ENCODE assay signal across 8 cellular contexts in genomic region chr16:58462997-58463891, GRCh38. TPM values are rescaled to one million over a fixed set of nuclear protein-coding genes. Genes with fewer than 3 reads are reported as not detected.
DNase-seq lines count a peak whose midpoint lies in the region; ATAC-seq, FAIRE-seq and TF ChIP-seq lines count a peak whose summit lies in the region.

No MANE protein-coding gene starts in this region.

- H4K91ac ChIP-seq in mesenchymal stem cell (ENCODE audit: low read length): no peak overlapping the region

- H3K14ac ChIP-seq in mesenchymal stem cell (ENCODE audit: low read length in 2 of 2): no peak overlapping the region

- peak; percentile 45 for DNase-seq in AG08396 (ENCODE audit: low spot score)
- DNase-seq in brain microvascular endothelial cell: no peak
- DNase-seq in mesenchymal stem cell: no peak
- no peak for DNase-seq in small intestine
- DNase-seq in amygdala (lab: John Stamatoyannopoulos, UW): no peak
- DNase-seq in inferior parietal cortex (ENCODE audit: extremely low spot score): no peak

- in situ Hi-C loops in brain microvascular endothelial cell (cut with HindIII; ENCODE audit: low pct_ligation_motif_present, low sequenced_read_pairs): no loop called here

- no peak overlapping the region for H3K18ac ChIP-seq in mesenchymal stem cell (ENCODE audit: low read depth in 1 of 2, low read length in 2 of 2)

- peak overlapping the region; percentile 5 for H3K4me3 ChIP-seq in brain microvascular endothelial cell (ENCODE audit: low read depth, low read length)
- H3K4me3 ChIP-seq in mesenchymal stem cell (ENCODE audit: insufficient read depth in 1 of 2, low read depth in 1 of 2, low read length in 2 of 2): peak overlapping the region; percentile 49 to 54
- peak overlapping the region in 1 of 2 donors; percentile 42 for H3K4me3 ChIP-seq in small intestine (ENCODE audit: low read depth in 1 of 2, low read length in 2 of 2)

- no peak overlapping the region for H2BK12ac ChIP-seq in mesenchymal stem cell (ENCODE audit: low read length in 2 of 2)

- H3K4me2 ChIP-seq in mesenchymal stem cell (ENCODE audit: low read length, poor library complexity, severe bottlenecking): peak overlapping the region; percentile 91

- no peak overlapping the region for H2AFZ ChIP-seq in mesenchymal stem cell (ENCODE audit: low read depth, low read length)

- H4K8ac ChIP-seq in mesenchymal stem cell (ENCODE audit: low read length): no peak overlapping the region

- H3K4me1 ChIP-seq in mesenchymal stem cell (ENCODE audit: control insufficient read depth, insufficient read depth, low read depth, low read length) (peaks cover 20% of the 10 kb centered on the region), small intestine (ENCODE audit: control insufficient read depth in 2 of 2, insufficient read depth in 1 of 2, low read depth in 1 of 2, low read length in 1 of 2) (no peaks in the 10 kb centered on the region)

- H3K27me3 ChIP-seq in brain microvascular endothelial cell (replicated peaks) (peaks cover 46% of the 10 kb centered on the region), mesenchymal stem cell (ENCODE audit: control insufficient read depth in 1 of 2, insufficient read depth in 1 of 2, low read length in 2 of 2) (peaks cover 52 to 54% of the 10 kb centered on the region in 2 experiments), small intestine (ENCODE audit: control insufficient read depth in 2 of 2, insufficient read depth in 2 of 2, low read length in 2 of 2) (peaks cover 17 to 41% of the 10 kb centered on the region in 2 donors)

- no peak overlapping the region for H2BK120ac ChIP-seq in mesenchymal stem cell (ENCODE audit: low read depth, low read length)

- FAIRE-seq in small intestine (lab: Jason Lieb, UNC): no peak

- H2BK5ac ChIP-seq in mesenchymal stem cell (ENCODE audit: low read depth, low read length, poor library complexity, severe bottlenecking): no peak overlapping the region

- no peaks in the 10 kb centered on the region for H3K36me3 ChIP-seq in brain microvascular endothelial cell (replicated peaks)
- H3K36me3 ChIP-seq in mesenchymal stem cell (ENCODE audit: control insufficient read depth in 1 of 2, insufficient read depth in 2 of 2, low read depth in 1 of 2, low read length in 2 of 2): no peaks in the 10 kb centered on the region
- H3K36me3 ChIP-seq in small intestine (ENCODE audit: control insufficient read depth in 2 of 2, insufficient read depth in 2 of 2, low read length in 2 of 2): no peaks in the 10 kb centered on the region

- no peak overlapping the region for H3K9ac ChIP-seq in mesenchymal stem cell (ENCODE audit: low read length)

- H2AK5ac ChIP-seq in mesenchymal stem cell (ENCODE audit: low read length, severe bottlenecking): no peak overlapping the region

- H3K79me1 ChIP-seq in mesenchymal stem cell (replicated peaks; ENCODE audit: low read length, poor library complexity, severe bottlenecking): no peaks in the 10 kb centered on the region

- no peak overlapping the region for H3K27ac ChIP-seq in brain microvascular endothelial cell
- no peak overlapping the region for H3K27ac ChIP-seq in mesenchymal stem cell (ENCODE audit: low read length, poor library complexity, severe bottlenecking)
- no peak overlapping the region for H3K27ac ChIP-seq in small intestine (ENCODE audit: low read depth in 1 of 2, low read length in 1 of 2)

- no peaks in the 10 kb centered on the region for H3K9me3 ChIP-seq in mesenchymal stem cell (ENCODE audit: control insufficient read depth, low read length)
- no peaks in the 10 kb centered on the region for H3K9me3 ChIP-seq in small intestine (ENCODE audit: control insufficient read depth, low read depth)

- WGBS in mesenchymal stem cell: 7% methylated on average over 39 of the region's 106 CpGs
- WGBS in small intestine, 3 donors: 1 to 2% (median 1%) methylated on average over 34 to 106 of the region's 106 CpGs

- no peak overlapping the region for H3K23ac ChIP-seq in mesenchymal stem cell (ENCODE audit: low read length in 2 of 2)

- H2BK15ac ChIP-seq in mesenchymal stem cell (ENCODE audit: low read depth, poor library complexity, severe bottlenecking): no peak overlapping the region

- TF ChIP-seq CTCF in brain microvascular endothelial cell (IDR thresholded peaks at IDR 0.05; ENCODE audit: low read depth, low read length, missing control alignments): no peak

- H3K4ac ChIP-seq in mesenchymal stem cell (ENCODE audit: low read depth in 1 of 2, low read length in 2 of 2): no peak overlapping the region

- ATAC-seq in HG02885 (IDR thresholded peaks at IDR 0.05; ENCODE audit: poor library complexity, unreplicated experiment): peak; percentile 35
- ATAC-seq in HG03354 (IDR thresholded peaks at IDR 0.05; ENCODE audit: poor library complexity, severe bottlenecking, unreplicated experiment): no peak

RNA-seq across cellular contexts. Expression of gene NDRG4, which starts 36.7 kb away (rescaled TPM):
- polyA plus RNA-seq in mesenchymal stem cell (2013, experiment 1 of 2): 8.0 TPM
- 8.0 TPM for polyA plus RNA-seq in mesenchymal stem cell (2013, experiment 2 of 2)
- 10 to 100 TPM in 1 of 3 donors, 1 to 10 TPM in 1, under 1 TPM in 1; 0.67 to 19.3 (median 8.4) TPM for polyA plus RNA-seq in small intestine

RNA-seq across cellular contexts. Expression of gene SETD6, which starts 52.1 kb away (rescaled TPM):
- polyA plus RNA-seq in mesenchymal stem cell (2013, experiment 1 of 2): 4.6 TPM
- 4.2 TPM for polyA plus RNA-seq in mesenchymal stem cell (2013, experiment 2 of 2)
- 1 to 10 TPM; 7.5 to 7.6 (median 7.6) TPM for polyA plus RNA-seq in small intestine
